29 cellular contexts compared by ENCODE assay signal in genomic region chr6:166677941-166678340, GRCh38.
"Had no signal": no experiment of that assay in that cellular context is flagged by ENCODE, and none has a peak within 500 bp of the region (broad histone marks: within the 10 kb centered on the region; RNA-seq: fewer than 3 reads in every experiment).

No MANE protein-coding gene starts in this region.

- H3K36me3 Mint-ChIP-seq: activated CD4-positive, alpha-beta memory T cell treated with anti-CD3 and anti-CD28 coated beads for 36 hours; activated naive CD4-positive, alpha-beta T cell treated with anti-CD3 and anti-CD28 coated beads, Interleukin-2, amount 10 ng/mL, durations not matched to agents 7 days and 5 days had no signal

- H3K4me3 ChIP-seq: esophagus squamous epithelium, heart right ventricle, left ventricle myocardium inferior, lung, ovary, right atrium auricular region, tibial nerve had no signal

- H3K4me3 Mint-ChIP-seq: activated CD4-positive, alpha-beta memory T cell treated with anti-CD3 and anti-CD28 coated beads for 36 hours; activated CD4-positive, alpha-beta T cell treated with anti-CD3 and anti-CD28 coated beads, Interleukin-2, amount 10 ng/mL, durations not matched to agents 24 days and 14 days; activated naive CD4-positive, alpha-beta T cell treated with anti-CD3 and anti-CD28 coated beads, Interleukin-2, amount 10 ng/mL, durations not matched to agents 7 days and 5 days; activated T-cell treated with anti-CD3 and anti-CD28 coated beads, Interleukin-2, amount 50 U/mL, for 24 hours; central memory CD8-positive, alpha-beta T cell; dendritic cell treated with granulocyte-macrophage colony-stimulating factor and Interleukin-4, amounts not matched to agents 40 ng/mL and 50 ng/mL, for 4 days; nephron had no signal

- H3K9me3 ChIP-seq: esophagus squamous epithelium, left ventricle myocardium inferior, neutrophil, ovary, right atrium auricular region had no signal

- H3K27ac Mint-ChIP-seq: activated CD4-positive, alpha-beta memory T cell treated with anti-CD3 and anti-CD28 coated beads for 36 hours; activated CD4-positive, alpha-beta T cell treated with anti-CD3 and anti-CD28 coated beads, Interleukin-2, amount 10 ng/mL, durations not matched to agents 24 days and 14 days; activated naive CD4-positive, alpha-beta T cell treated with anti-CD3 and anti-CD28 coated beads, Interleukin-2, amount 10 ng/mL, durations not matched to agents 7 days and 5 days; activated T-cell treated with anti-CD3 and anti-CD28 coated beads, Interleukin-2, amount 50 U/mL, for 24 hours; dendritic cell treated with granulocyte-macrophage colony-stimulating factor and Interleukin-4, amounts not matched to agents 40 ng/mL and 50 ng/mL, for 4 days; nephron had no signal

- H3K4me1 Mint-ChIP-seq: activated CD4-positive, alpha-beta T cell treated with anti-CD3 and anti-CD28 coated beads, Interleukin-2, amount 10 ng/mL, durations not matched to agents 24 days and 14 days; activated naive CD4-positive, alpha-beta T cell treated with anti-CD3 and anti-CD28 coated beads, Interleukin-2, amount 10 ng/mL, durations not matched to agents 7 days and 5 days; central memory CD8-positive, alpha-beta T cell had no signal

- DNase-seq: activated CD4-positive, alpha-beta memory T cell treated with anti-CD3 and anti-CD28 coated beads for 36 hours; activated CD4-positive, alpha-beta T cell treated with anti-CD3 and anti-CD28 coated beads, Interleukin-2, amount 10 ng/mL, durations not matched to agents 24 days and 14 days; activated CD4-positive, CD25-positive, alpha-beta regulatory T cell treated with anti-CD3 and anti-CD28 coated beads, Interleukin-2, amount 50 U/mL, for 72 hours; activated CD8-positive, alpha-beta memory T cell treated with anti-CD3 and anti-CD28 coated beads, Interleukin-2, amount 50 U/mL, for 48 hours; activated gamma-delta T cell; activated naive CD4-positive, alpha-beta T cell treated with anti-CD3 and anti-CD28 coated beads, Interleukin-2, amount 10 ng/mL, durations not matched to agents 7 days and 5 days; activated T-cell treated with anti-CD3 and anti-CD28 coated beads, Interleukin-2, amount 50 U/mL, for 24 hours; amniotic stem cell; esophagus squamous epithelium; foreskin melanocyte; heart right ventricle; left ventricle myocardium inferior; ovary; stimulated activated CD4-positive, alpha-beta T cell treated with anti-CD3 and anti-CD28 coated beads, Interleukin-15, amount 100 ng/mL, for 24 hours; stimulated activated CD4-positive, alpha-beta T cell treated with anti-CD3 and anti-CD28 coated beads, Interleukin-2, amount 100 ng/mL, for 24 hours; stimulated activated naive CD4-positive, alpha-beta T cell; T-helper 2 cell had no signal

- H3K27ac ChIP-seq: epithelial cell of prostate, esophagus squamous epithelium, heart right ventricle, left ventricle myocardium inferior, neutrophil, ovary, right atrium auricular region, tibial nerve had no signal

- H3K27me3 ChIP-seq: esophagus squamous epithelium, neutrophil, ovary, right atrium auricular region, tibial nerve had no signal

- H3K9me3 Mint-ChIP-seq: activated CD4-positive, alpha-beta T cell treated with anti-CD3 and anti-CD28 coated beads, Interleukin-2, amount 10 ng/mL, durations not matched to agents 24 days and 14 days; activated naive CD4-positive, alpha-beta T cell treated with anti-CD3 and anti-CD28 coated beads, Interleukin-2, amount 10 ng/mL, durations not matched to agents 7 days and 5 days; activated T-cell treated with anti-CD3 and anti-CD28 coated beads, Interleukin-2, amount 50 U/mL, for 24 hours; central memory CD8-positive, alpha-beta T cell; dendritic cell treated with granulocyte-macrophage colony-stimulating factor and Interleukin-4, amounts not matched to agents 40 ng/mL and 50 ng/mL, for 4 days had no signal

- ATAC-seq: heart right ventricle had no signal

- H3K27me3 Mint-ChIP-seq: activated CD4-positive, alpha-beta memory T cell treated with anti-CD3 and anti-CD28 coated beads for 36 hours; activated CD4-positive, alpha-beta T cell treated with anti-CD3 and anti-CD28 coated beads, Interleukin-2, amount 10 ng/mL, durations not matched to agents 24 days and 14 days had no signal

- FAIRE-seq: bronchial epithelial cell, endometrium, islet of Langerhans, urothelium cell line had no signal

- H3K36me3 ChIP-seq: esophagus squamous epithelium, heart right ventricle, left ventricle myocardium inferior, neutrophil, ovary, right atrium auricular region, tibial nerve had no signal
